ENCODE assay signal across 24 cellular contexts in the genomic region with DNA sequence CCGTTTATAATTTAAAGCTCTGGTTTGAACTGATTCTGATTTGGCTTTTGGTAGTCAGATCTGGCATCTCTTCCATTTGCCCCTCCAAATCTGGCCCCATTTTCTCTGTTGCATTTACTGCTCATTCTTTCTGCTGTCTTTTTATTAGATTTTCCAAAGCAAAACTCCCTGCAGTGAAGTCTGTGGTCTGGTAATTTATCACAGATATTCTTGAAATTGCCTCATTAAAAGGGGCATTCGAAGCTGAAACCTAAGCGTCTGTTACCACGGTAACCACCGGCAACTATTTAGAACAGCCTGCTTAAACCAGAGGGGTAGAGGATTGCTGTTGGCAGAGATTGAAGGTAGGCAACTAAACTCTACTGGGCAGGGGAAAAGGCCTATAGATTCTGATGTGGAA.
DNase-seq lines count a peak whose midpoint lies in the region; TF ChIP-seq lines count a peak whose summit lies in the region.
"Had no signal": no experiment of that assay in that cellular context is flagged by ENCODE, and none has a peak within 500 bp of the region (broad histone marks: within the 10 kb centered on the region; RNA-seq: fewer than 3 reads in every experiment).

No MANE protein-coding gene starts in this region.

- no peaks in the 10 kb centered on the region for H3K36me3 Mint-ChIP-seq in activated CD4-positive, alpha-beta T cell treated with anti-CD3 and anti-CD28 coated beads, Interleukin-2, amount 10 ng/mL, durations not matched to agents 24 days and 14 days (ENCODE audit: low read depth)
- H3K36me3 Mint-ChIP-seq: activated CD8-positive, alpha-beta memory T cell treated with anti-CD3 and anti-CD28 coated beads, Interleukin-2, amount 10 ng/mL, durations not matched to agents 7 days and 5 days; activated naive CD4-positive, alpha-beta T cell treated with anti-CD3 and anti-CD28 coated beads, Interleukin-2, amount 50 U/mL, for 24 hours had no signal

- H3K4me1 Mint-ChIP-seq in activated CD4-positive, alpha-beta T cell treated with anti-CD3 and anti-CD28 coated beads, Interleukin-2, amount 10 ng/mL, durations not matched to agents 24 days and 14 days: no peaks in the 10 kb centered on the region
- H3K4me1 Mint-ChIP-seq: activated CD8-positive, alpha-beta memory T cell treated with anti-CD3 and anti-CD28 coated beads, Interleukin-2, amount 10 ng/mL, durations not matched to agents 7 days and 5 days; activated naive CD4-positive, alpha-beta T cell treated with anti-CD3 and anti-CD28 coated beads, Interleukin-2, amount 50 U/mL, for 24 hours; endodermal cell had no signal

- peaks cover 16% of the 10 kb centered on the region for H3K9me3 Mint-ChIP-seq in activated CD4-positive, alpha-beta T cell treated with anti-CD3 and anti-CD28 coated beads, Interleukin-2, amount 10 ng/mL, durations not matched to agents 24 days and 14 days
- H3K9me3 Mint-ChIP-seq: activated naive CD4-positive, alpha-beta T cell treated with anti-CD3 and anti-CD28 coated beads, Interleukin-2, amount 50 U/mL, for 24 hours; endodermal cell; neural crest cell; stimulated activated naive CD8-positive, alpha-beta T cell treated with anti-CD3 and anti-CD28 coated beads, Interleukin-15, Interleukin-2, amounts not matched to agents 100 ng/mL and 50 ng/mL, for 24 hours had no signal

- peaks cover 11% of the 10 kb centered on the region for H3K27me3 Mint-ChIP-seq in activated CD4-positive, alpha-beta T cell treated with anti-CD3 and anti-CD28 coated beads, Interleukin-2, amount 10 ng/mL, durations not matched to agents 24 days and 14 days
- H3K27me3 Mint-ChIP-seq: activated naive CD4-positive, alpha-beta T cell treated with anti-CD3 and anti-CD28 coated beads, Interleukin-2, amount 50 U/mL, for 24 hours had no signal

- no peaks in the 10 kb centered on the region for H3K79me2 ChIP-seq in hepatocyte

- H2AFZ ChIP-seq in hepatocyte: no peak overlapping the region
- H2AFZ ChIP-seq: GM23248 had no signal

- no peak overlapping the region for H3K4me2 ChIP-seq in hepatocyte
- H3K4me2 ChIP-seq: BLaER1 treated with 17β-estradiol and CSF1 and Interleukin-3, amounts not matched to agents 10 nM and 100 nM; KMS-11 had no signal

- H3K9me2 ChIP-seq in hepatocyte (replicated peaks; ENCODE audit: insufficient read depth): no peaks in the 10 kb centered on the region

- H3K4me1 ChIP-seq in hepatocyte (ENCODE audit: insufficient read depth) (no peaks in the 10 kb centered on the region), BE2C (no peaks in the 10 kb centered on the region)
- H3K4me1 ChIP-seq: BLaER1 treated with 17β-estradiol and CSF1 and Interleukin-3, amounts not matched to agents 10 nM and 100 nM; Caco-2; esophagus muscularis mucosa had no signal

- H3K27me3 ChIP-seq in hepatocyte (no peaks in the 10 kb centered on the region), BE2C (no peaks in the 10 kb centered on the region)
- H3K27me3 ChIP-seq: BLaER1 treated with 17β-estradiol and CSF1 and Interleukin-3, amounts not matched to agents 10 nM and 100 nM; esophagus muscularis mucosa had no signal

- intact Hi-C loops in activated CD4-positive, alpha-beta T cell treated with anti-CD3 and anti-CD28 coated beads, Interleukin-2, amount 10 ng/mL, durations not matched to agents 24 days and 14 days (cut with micrococcal nuclease): no loop called here

- 33% methylated on average over 5 of the region's 5 CpGs for WGBS in hepatocyte (ENCODE audit: low lambda C conversion rate, missing lambda C conversion rate)

- H3K27ac ChIP-seq in hepatocyte: no peak overlapping the region
- H3K27ac ChIP-seq: BLaER1 treated with 17β-estradiol and CSF1 and Interleukin-3, amounts not matched to agents 10 nM and 100 nM; esophagus muscularis mucosa; GM23248; KMS-11; WERI-Rb-1 had no signal

- H3K27ac Mint-ChIP-seq in activated CD4-positive, alpha-beta T cell treated with anti-CD3 and anti-CD28 coated beads, Interleukin-2, amount 10 ng/mL, durations not matched to agents 24 days and 14 days: no peak overlapping the region
- H3K27ac Mint-ChIP-seq: activated CD8-positive, alpha-beta memory T cell treated with anti-CD3 and anti-CD28 coated beads, Interleukin-2, amount 10 ng/mL, durations not matched to agents 7 days and 5 days; activated naive CD4-positive, alpha-beta T cell treated with anti-CD3 and anti-CD28 coated beads, Interleukin-2, amount 50 U/mL, for 24 hours; activated T-cell treated with anti-CD3 and anti-CD28 coated beads, Interleukin-2, amount 50 U/mL, for 72 hours; endodermal cell; stimulated activated naive CD8-positive, alpha-beta T cell treated with anti-CD3 and anti-CD28 coated beads, Interleukin-15, Interleukin-2, amounts not matched to agents 100 ng/mL and 50 ng/mL, for 24 hours had no signal

- DNase-seq in NCI-H524 (lab: John Stamatoyannopoulos, UW) (peak; percentile 30 to 47), NCI-H524 treated with DMSO at 0.1 percent for 48 hours (lab: John Stamatoyannopoulos, UW) (no peak), NCI-H2171 treated with DMSO at 0.1 percent for 48 hours (lab: John Stamatoyannopoulos, UW) (peak; percentile 28), hepatocyte (ENCODE audit: low spot score) (peak; percentile 30), renal cortical epithelial cell (ENCODE audit: low read depth) (peak; percentile 15), DMS153 (lab: John Stamatoyannopoulos, UW) (no peak), BE2C (no peak)
- no peak for DNase-seq in activated CD4-positive, alpha-beta T cell treated with anti-CD3 and anti-CD28 coated beads, Interleukin-2, amount 10 ng/mL, durations not matched to agents 24 days and 14 days
- DNase-seq: activated CD4-positive, alpha-beta T cell treated with anti-CD3 and anti-CD28 coated beads, Interleukin-2, amount 50 U/mL, for 1 hour; activated CD8-positive, alpha-beta memory T cell treated with anti-CD3 and anti-CD28 coated beads, Interleukin-2, amount 10 ng/mL, durations not matched to agents 7 days and 5 days; activated T-cell treated with anti-CD3 and anti-CD28 coated beads, Interleukin-2, amount 50 U/mL, for 72 hours; Caco-2; endodermal cell; foreskin melanocyte; GM23248; PC-3; T-helper 9 cell; WERI-Rb-1 had no signal

- H3K4me3 ChIP-seq in hepatocyte (no peak overlapping the region), BE2C (ENCODE audit: low read depth, low read length) (no peak overlapping the region)
- H3K4me3 ChIP-seq: BLaER1 treated with 17β-estradiol and CSF1 and Interleukin-3, amounts not matched to agents 10 nM and 100 nM; esophagus muscularis mucosa; GM23248 had no signal

- TF ChIP-seq CTCF in hepatocyte (IDR thresholded peaks at IDR 0.05; ENCODE audit: poor library complexity): no peak
- no peak for TF ChIP-seq CTCF in BE2C (IDR thresholded peaks at IDR 0.05; ENCODE audit: low read depth, low read length)

- no peak overlapping the region for H3K4me3 Mint-ChIP-seq in activated CD4-positive, alpha-beta T cell treated with anti-CD3 and anti-CD28 coated beads, Interleukin-2, amount 10 ng/mL, durations not matched to agents 24 days and 14 days
- H3K4me3 Mint-ChIP-seq: activated CD8-positive, alpha-beta memory T cell treated with anti-CD3 and anti-CD28 coated beads, Interleukin-2, amount 10 ng/mL, durations not matched to agents 7 days and 5 days; activated naive CD4-positive, alpha-beta T cell treated with anti-CD3 and anti-CD28 coated beads, Interleukin-2, amount 50 U/mL, for 24 hours; activated T-cell treated with anti-CD3 and anti-CD28 coated beads, Interleukin-2, amount 50 U/mL, for 72 hours; endodermal cell; neural crest cell; stimulated activated naive CD8-positive, alpha-beta T cell treated with anti-CD3 and anti-CD28 coated beads, Interleukin-15, Interleukin-2, amounts not matched to agents 100 ng/mL and 50 ng/mL, for 24 hours had no signal

- H4K20me1 ChIP-seq in hepatocyte (ENCODE audit: insufficient read depth, poor library complexity, severe bottlenecking): no peaks in the 10 kb centered on the region
- H4K20me1 ChIP-seq: BLaER1 treated with 17β-estradiol and CSF1 and Interleukin-3, amounts not matched to agents 10 nM and 100 nM had no signal

- H3K36me3 ChIP-seq in hepatocyte (replicated peaks; ENCODE audit: insufficient read depth, low read depth): no peaks in the 10 kb centered on the region
- H3K36me3 ChIP-seq in BE2C: no peaks in the 10 kb centered on the region
- H3K36me3 ChIP-seq: BLaER1 treated with 17β-estradiol and CSF1 and Interleukin-3, amounts not matched to agents 10 nM and 100 nM; esophagus muscularis mucosa; WERI-Rb-1 had no signal

- H3K9me3 ChIP-seq in hepatocyte (ENCODE audit: low read depth): no peaks in the 10 kb centered on the region
- no peaks in the 10 kb centered on the region for H3K9me3 ChIP-seq in BE2C
- H3K9me3 ChIP-seq: BLaER1 treated with 17β-estradiol and CSF1 and Interleukin-3, amounts not matched to agents 10 nM and 100 nM; Caco-2; esophagus muscularis mucosa had no signal

Comparison
In these comparisons a context has a peak if more than half of its experiments do, and no peak if none do; other contexts are left out.
1. DNase-seq: peak in NCI-H524 (2 of 2), NCI-H2171 treated with DMSO at 0.1 percent for 48 hours (single experiment), hepatocyte (single experiment) and renal cortical epithelial cell (single experiment); none in NCI-H524 treated with DMSO at 0.1 percent for 48 hours (single experiment), DMS153 (single experiment), activated CD4-positive, alpha-beta T cell treated with anti-CD3 and anti-CD28 coated beads, Interleukin-2, amount 10 ng/mL, durations not matched to agents 24 days and 14 days (single experiment) and BE2C (single experiment).